28 cellular contexts compared by ENCODE assay signal in genomic region chr5:165560641-165561040, GRCh38.
"Had no signal": no experiment of that assay in that cellular context is flagged by ENCODE, and none has a peak within 500 bp of the region (broad histone marks: within the 10 kb centered on the region; RNA-seq: fewer than 3 reads in every experiment).

No MANE protein-coding gene starts in this region.

- H3K4me3 ChIP-seq: ascending aorta, breast epithelium, MG63 had no signal

- H3K9me3 Mint-ChIP-seq: activated CD4-positive, alpha-beta T cell treated with anti-CD3 and anti-CD28 coated beads, Interleukin-2, amount 10 ng/mL, durations not matched to agents 24 days and 14 days; activated naive CD4-positive, alpha-beta T cell treated with anti-CD3 and anti-CD28 coated beads, Interleukin-2, amount 50 U/mL, for 24 hours had no signal

- H3K4me1 Mint-ChIP-seq: activated CD4-positive, alpha-beta T cell treated with anti-CD3 and anti-CD28 coated beads, Interleukin-2, amount 10 ng/mL, durations not matched to agents 24 days and 14 days; activated naive CD4-positive, alpha-beta T cell treated with anti-CD3 and anti-CD28 coated beads, Interleukin-2, amount 50 U/mL, for 24 hours; activated naive CD8-positive, alpha-beta T cell treated with anti-CD3 and anti-CD28 coated beads, Interleukin-2, amount 10 ng/mL, durations not matched to agents 7 days and 5 days had no signal

- H3K36me3 Mint-ChIP-seq: activated naive CD4-positive, alpha-beta T cell treated with anti-CD3 and anti-CD28 coated beads, Interleukin-2, amount 50 U/mL, for 24 hours; activated naive CD8-positive, alpha-beta T cell treated with anti-CD3 and anti-CD28 coated beads, Interleukin-2, amount 10 ng/mL, durations not matched to agents 7 days and 5 days had no signal

- H3K4me3 Mint-ChIP-seq: activated CD4-positive, alpha-beta T cell treated with anti-CD3 and anti-CD28 coated beads, Interleukin-2, amount 10 ng/mL, durations not matched to agents 24 days and 14 days; activated CD8-positive, alpha-beta T cell treated with anti-CD3 and anti-CD28 coated beads, Interleukin-2, amount 10 ng/mL, durations not matched to agents 7 days and 5 days; activated naive CD4-positive, alpha-beta T cell treated with anti-CD3 and anti-CD28 coated beads, Interleukin-2, amount 50 U/mL, for 24 hours; activated naive CD8-positive, alpha-beta T cell treated with anti-CD3 and anti-CD28 coated beads, Interleukin-2, amount 10 ng/mL, durations not matched to agents 7 days and 5 days; activated T-cell treated with anti-CD3 and anti-CD28 coated beads, Interleukin-2, amount 50 U/mL, for 24 hours had no signal

- DNase-seq: activated CD4-positive, alpha-beta T cell treated with anti-CD3 and anti-CD28 coated beads, Interleukin-2, amount 10 ng/mL, durations not matched to agents 24 days and 14 days; activated CD4-positive, alpha-beta T cell treated with anti-CD3 and anti-CD28 coated beads, Interleukin-2, amount 50 U/mL, for 4 hours; activated CD8-positive, alpha-beta T cell treated with anti-CD3 and anti-CD28 coated beads, Interleukin-2, amount 10 ng/mL, durations not matched to agents 7 days and 5 days; activated gamma-delta T cell; activated naive CD4-positive, alpha-beta T cell treated with Interleukin-2 at 50 U/mL for 16 hours; activated naive CD8-positive, alpha-beta T cell treated with anti-CD3 and anti-CD28 coated beads, Interleukin-2, amount 10 ng/mL, durations not matched to agents 7 days and 5 days; activated T-cell treated with anti-CD3 and anti-CD28 coated beads, Interleukin-2, amount 50 U/mL, for 24 hours; MG63; NCI-H1048; NCI-H1105 treated with DMSO at 0.1 percent for 48 hours; NCI-H1436 treated with DMSO at 0.1 percent for 48 hours; NCI-H1694 treated with DMSO at 0.1 percent for 48 hours; NCI-H2029; NCI-H345; NCI-H510A; NCI-H526; NCI-H748 treated with DMSO at 0.1 percent for 48 hours; NK-92 treated with Interleukin-12 subunit alpha and Interleukin-12 subunit beta, amount 100 ng/mL, for 24 hours; PC-3; Right ventricle myocardium superior; SW 1271; T-helper 1 cell; T-helper 2 cell; T1000 had no signal

- ATAC-seq: activated CD8-positive, alpha-beta T cell treated with anti-CD3 and anti-CD28 coated beads, Interleukin-2, amount 10 ng/mL, durations not matched to agents 7 days and 5 days; PC-3 had no signal

- H3K27ac Mint-ChIP-seq: activated CD4-positive, alpha-beta T cell treated with anti-CD3 and anti-CD28 coated beads, Interleukin-2, amount 10 ng/mL, durations not matched to agents 24 days and 14 days; activated CD8-positive, alpha-beta T cell treated with anti-CD3 and anti-CD28 coated beads, Interleukin-2, amount 10 ng/mL, durations not matched to agents 7 days and 5 days; activated naive CD4-positive, alpha-beta T cell treated with anti-CD3 and anti-CD28 coated beads, Interleukin-2, amount 50 U/mL, for 24 hours; activated naive CD8-positive, alpha-beta T cell treated with anti-CD3 and anti-CD28 coated beads, Interleukin-2, amount 10 ng/mL, durations not matched to agents 7 days and 5 days; activated T-cell treated with anti-CD3 and anti-CD28 coated beads, Interleukin-2, amount 50 U/mL, for 24 hours; activated T-helper 2 cell treated with anti-CD3 and anti-CD28 coated beads, Interferon-gamma antibody, Interleukin-2, Interleukin-4, amounts not matched to agents 10 μg/mL and 5 μg/mL and 100 μg/mL, durations not matched to agents 14 hours and 24 hours and 36 hours had no signal

- H3K27me3 Mint-ChIP-seq: activated CD4-positive, alpha-beta T cell treated with anti-CD3 and anti-CD28 coated beads, Interleukin-2, amount 10 ng/mL, durations not matched to agents 24 days and 14 days; activated naive CD4-positive, alpha-beta T cell treated with anti-CD3 and anti-CD28 coated beads, Interleukin-2, amount 50 U/mL, for 24 hours; activated naive CD8-positive, alpha-beta T cell treated with anti-CD3 and anti-CD28 coated beads, Interleukin-2, amount 10 ng/mL, durations not matched to agents 7 days and 5 days; activated T-cell treated with anti-CD3 and anti-CD28 coated beads, Interleukin-2, amount 50 U/mL, for 24 hours had no signal
